In genomic region chr2:47769318-47769717, GRCh38 we compare ENCODE assay signal across 26 cellular contexts.
"Had no signal": no experiment of that assay in that cellular context is flagged by ENCODE, and none has a peak within 500 bp of the region (broad histone marks: within the 10 kb centered on the region; RNA-seq: fewer than 3 reads in every experiment).

No MANE protein-coding gene starts in this region.

- H3K27me3 ChIP-seq: left lung, neural progenitor cell, right atrium auricular region, tibial nerve, upper lobe of left lung, vagina had no signal

- H3K4me3 ChIP-seq: left lung, lower lobe of right lung, neural progenitor cell, right atrium auricular region, skin epidermis, tibial nerve, upper lobe of left lung, vagina had no signal

- H3K9me3 ChIP-seq: left lung, lower lobe of right lung, neutrophil, right atrium auricular region, tibial nerve, upper lobe of left lung, vagina had no signal

- H3K4me2 ChIP-seq: neural progenitor cell had no signal

- ATAC-seq: left colon; left lung; lower lobe of right lung; natural killer cell; sciatic nerve; stimulated activated memory B cell treated with anti-CD40 and anti-IgM and Interleukin-4, amounts not matched to agents 10 μg/mL and 1 μg/mL and 100 μg/mL, for 72 hours; stimulated activated naive CD8-positive, alpha-beta T cell treated with anti-CD3 and anti-CD28 coated beads, Interleukin-15, amount 100 ng/mL, for 72 hours had no signal

- H3K4me1 ChIP-seq: left lung, lower lobe of right lung, neural progenitor cell, parathyroid adenoma, vagina had no signal

- H3K27ac ChIP-seq: left lung, lower lobe of right lung, neural progenitor cell, neutrophil, parathyroid adenoma, right atrium auricular region, skin epidermis, tibial nerve, upper lobe of left lung, vagina had no signal

- H3K36me3 ChIP-seq: left lung, lower lobe of right lung, neural progenitor cell, neutrophil, right atrium auricular region, tibial nerve, upper lobe of left lung, vagina had no signal

- DNase-seq: hypothalamus; immature natural killer cell; kidney; left colon; left lung; lower lobe of right lung; mammary epithelial cell; mesendoderm; naive B cell; natural killer cell; nephron progenitor cell; occipital lobe; stimulated activated CD4-positive, alpha-beta T cell treated with anti-CD3 and anti-CD28 coated beads, Interleukin-4, amount 100 ng/mL, for 24 hours; stimulated activated naive CD4-positive, alpha-beta T cell treated with Interleukin-2 at 50 U/mL for 16 hours; stimulated activated naive CD8-positive, alpha-beta T cell treated with anti-CD3 and anti-CD28 coated beads, Interleukin-15, amount 100 ng/mL, for 72 hours; substantia nigra had no signal

- H3K9ac ChIP-seq: neural progenitor cell, parathyroid adenoma had no signal

- H2AFZ ChIP-seq: neural progenitor cell, parathyroid adenoma had no signal
